13 cellular contexts compared by ENCODE assay signal in the genomic region with DNA sequence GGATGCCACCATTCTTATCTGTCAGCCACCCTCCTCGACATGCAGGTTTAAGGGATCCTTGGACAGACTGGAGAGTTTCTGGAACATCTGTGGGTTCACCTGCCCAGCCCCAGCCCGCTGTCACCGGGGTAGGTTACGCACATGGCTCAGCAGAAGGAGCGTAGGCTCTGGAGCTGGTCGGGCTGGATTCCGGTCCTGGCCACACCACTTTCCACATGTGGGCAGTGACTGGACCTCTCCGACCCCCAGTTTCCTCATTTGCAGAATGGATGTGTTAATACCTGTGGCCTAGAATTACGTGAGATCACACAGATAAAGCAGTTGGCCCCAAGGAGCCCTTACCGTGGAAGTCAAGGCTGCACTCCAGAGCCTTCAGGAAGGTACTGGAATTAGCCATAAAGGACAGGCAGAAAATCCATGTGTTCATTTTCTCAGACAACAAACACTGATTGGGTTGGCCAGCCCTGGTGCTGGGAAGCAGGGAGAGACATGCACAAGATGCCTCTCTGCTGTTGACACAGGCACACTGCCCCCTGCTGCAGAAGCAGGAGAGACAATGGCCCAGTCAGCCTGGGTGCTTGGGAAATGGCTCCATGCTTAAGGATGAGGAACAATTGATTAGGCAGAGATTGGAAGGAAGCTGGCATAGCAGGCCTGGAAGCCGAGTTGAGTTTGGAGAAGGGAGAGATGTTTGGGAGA. TPM values are rescaled to one million over a fixed set of nuclear protein-coding genes. Genes with fewer than 3 reads are reported as not detected.
DNase-seq lines count a peak whose midpoint lies in the region; TF ChIP-seq lines count a peak whose summit lies in the region.
"Had no signal": no experiment of that assay in that cellular context is flagged by ENCODE, and none has a peak within 500 bp of the region (broad histone marks: within the 10 kb centered on the region; RNA-seq: fewer than 3 reads in every experiment).

No MANE protein-coding gene starts in this region.

- H3K4me3 Mint-ChIP-seq in MCF 10A (ENCODE audit: unreplicated experiment) (no peak overlapping the region), chondrocyte (ENCODE audit: unreplicated experiment) (no peak overlapping the region)
- H3K4me3 Mint-ChIP-seq: activated T-helper 17 cell treated with anti-CD3 and anti-CD28 coated beads, Interleukin-2, amount 50 U/mL, for 72 hours; CD4-positive, alpha-beta T cell; nephron had no signal

- no TSS peak for BruUV-seq in MCF 10A (replicated peaks; lab: Mats Ljungman, UMichigan)

- TF ChIP-seq CTCF in breast epithelium (IDR thresholded peaks at IDR 0.05), result peak in 1 of 3 donors; percentile 12
- TF ChIP-seq CTCF in MCF 10A (IDR thresholded peaks at IDR 0.05; ENCODE audit: unreplicated experiment), result no peak
- TF ChIP-seq CTCF in KMS-11 (conservative IDR thresholded peaks at IDR 0.05; ENCODE audit: low read depth, low read length), result peak; percentile 34; the same call in 1 of the 2 replicates
- TF ChIP-seq CTCF in chondrocyte (IDR thresholded peaks at IDR 0.05), result peak; percentile 53
- peak; percentile 13 for TF ChIP-seq CTCF in retinal pigment epithelial cell (conservative IDR thresholded peaks at IDR 0.05; ENCODE audit: low read depth, low read length)

- H2AFZ ChIP-seq in KMS-11 (ENCODE audit: low read depth), result no peak overlapping the region

- POLR2A ChIA-PET in MCF 10A (lab: Yijun Ruan, JAX), result interaction anchor here (0.7 to 1.0 kb wide), 2 partner anchors 9 to 30 kb away, joined by 3 read pairs; no protein-coding TSS in a partner anchor

- H3K9me3 Mint-ChIP-seq in MCF 10A (ENCODE audit: unreplicated experiment), result no peaks in the 10 kb centered on the region
- H3K9me3 Mint-ChIP-seq in chondrocyte (ENCODE audit: low read depth), result no peaks in the 10 kb centered on the region
- H3K9me3 Mint-ChIP-seq: activated T-helper 17 cell treated with anti-CD3 and anti-CD28 coated beads, Interleukin-2, amount 50 U/mL, for 72 hours; CD4-positive, alpha-beta T cell; nephron had no signal

- peaks cover 2% of the 10 kb centered on the region for H3K36me3 Mint-ChIP-seq in MCF 10A (ENCODE audit: insufficient read depth, unreplicated experiment)
- H3K36me3 Mint-ChIP-seq in chondrocyte (ENCODE audit: low read depth), result no peaks in the 10 kb centered on the region

- intact Hi-C loops in breast epithelium (cut with DNase I; ENCODE audit: low total_unique reads) (no loop called here), MCF 10A (cut with micrococcal nuclease) (no loop called here)

- H3K4me3 ChIP-seq in breast epithelium (peak overlapping the region in 1 of 3 donors; percentile 0), KMS-11 (IDR thresholded peaks at IDR 0.05; ENCODE audit: insufficient read depth, low read depth, low read length) (no peak overlapping the region), retinal pigment epithelial cell (ENCODE audit: low read length) (no peak overlapping the region)
- H3K4me3 ChIP-seq: thyroid gland had no signal

- H3K36me3 ChIP-seq in breast epithelium, result no peaks in the 10 kb centered on the region
- no peaks in the 10 kb centered on the region for H3K36me3 ChIP-seq in KMS-11 (ENCODE audit: insufficient read depth)
- H3K36me3 ChIP-seq: thyroid gland had no signal

- H3K27ac ChIP-seq in breast epithelium (peak overlapping the region; percentile 68 to 69), KMS-11 (no peak overlapping the region), caudate nucleus (ENCODE audit: low read depth, low read length) (no peak overlapping the region)
- H3K27ac ChIP-seq: thyroid gland had no signal

- no peaks in the 10 kb centered on the region for H3K27me3 Mint-ChIP-seq in MCF 10A (ENCODE audit: insufficient read depth, unreplicated experiment)
- no peaks in the 10 kb centered on the region for H3K27me3 Mint-ChIP-seq in chondrocyte (ENCODE audit: low read depth)
- H3K27me3 Mint-ChIP-seq: activated T-helper 17 cell treated with anti-CD3 and anti-CD28 coated beads, Interleukin-2, amount 50 U/mL, for 72 hours; CD4-positive, alpha-beta T cell had no signal

- H3K4me1 Mint-ChIP-seq in MCF 10A (ENCODE audit: insufficient read depth, unreplicated experiment), result peaks cover 1% of the 10 kb centered on the region
- peaks cover 31% of the 10 kb centered on the region for H3K4me1 Mint-ChIP-seq in chondrocyte (ENCODE audit: low read depth)
- H3K4me1 Mint-ChIP-seq: activated T-helper 17 cell treated with anti-CD3 and anti-CD28 coated beads, Interleukin-2, amount 50 U/mL, for 72 hours had no signal

- H3K27ac Mint-ChIP-seq in MCF 10A (ENCODE audit: low read depth, unreplicated experiment) (no peak overlapping the region), chondrocyte (ENCODE audit: unreplicated experiment) (no peak overlapping the region)
- H3K27ac Mint-ChIP-seq: activated T-helper 17 cell treated with anti-CD3 and anti-CD28 coated beads, Interleukin-2, amount 50 U/mL, for 72 hours; CD4-positive, alpha-beta T cell had no signal

- H3K27me3 ChIP-seq in breast epithelium (no peaks in the 10 kb centered on the region), KMS-11 (ENCODE audit: insufficient read depth, low read depth) (no peaks in the 10 kb centered on the region)
- H3K27me3 ChIP-seq: thyroid gland had no signal

- H3K4me1 ChIP-seq in breast epithelium (no peaks in the 10 kb centered on the region), KMS-11 (ENCODE audit: low read depth, poor library complexity, severe bottlenecking) (no peaks in the 10 kb centered on the region)

- CTCF ChIA-PET in MCF 10A (lab: Yijun Ruan, JAX), result interaction anchor here (0.9 kb wide), 1 partner anchor 71 kb away, joined by 3 read pairs; no protein-coding TSS in a partner anchor

- H4K20me1 ChIP-seq in KMS-11 (ENCODE audit: insufficient read depth), result no peaks in the 10 kb centered on the region

- H3K9ac ChIP-seq in KMS-11, result no peak overlapping the region

- peak in 1 of 2 donors; percentile 62 for DNase-seq in breast epithelium (ENCODE audit: low spot score in 2 of 2)
- no peak for DNase-seq in MCF 10A (ENCODE audit: unreplicated experiment)
- peak; percentile 68 for DNase-seq in chondrocyte (ENCODE audit: low spot score)
- no peak for DNase-seq in retinal pigment epithelial cell (ENCODE audit: low read depth)
- DNase-seq in stimulated activated CD4-positive, alpha-beta T cell treated with anti-CD3 and anti-CD28 coated beads, Interleukin-2, amount 100 ng/mL, for 48 hours, result no peak
- no peak for DNase-seq in caudate nucleus (lab: John Stamatoyannopoulos, UW)
- DNase-seq in UCSD-AML1 (lab: John Stamatoyannopoulos, UW; ENCODE audit: unreplicated experiment), result no peak
- DNase-seq: CD4-positive, alpha-beta T cell; stimulated activated CD4-positive, alpha-beta T cell treated with anti-CD3 and anti-CD28 coated beads, Interleukin-4, amount 100 ng/mL, for 4 hours; thyroid gland had no signal

- H3K9me3 ChIP-seq in breast epithelium, result no peaks in the 10 kb centered on the region
- H3K9me3 ChIP-seq: thyroid gland had no signal

- H3K4me2 ChIP-seq in KMS-11, result no peak overlapping the region

- no peaks in the 10 kb centered on the region for H3K79me2 ChIP-seq in KMS-11 (ENCODE audit: insufficient read depth, low read depth)

- no peak for TF ChIP-seq POLR2A in breast epithelium (IDR thresholded peaks at IDR 0.05)

RNA-seq across cellular contexts. Expression of a gene that starts 58.8 kb away (rescaled TPM):
- total RNA-seq in breast epithelium (100 to 1,000 TPM in 2 of 3 donors, 10 to 100 TPM in 1; 80.2 to 147 (median 133) TPM), MCF 10A (2022) (309 and 318 TPM in 2 replicates), chondrocyte (182 to 262 TPM (median 186 TPM) in 3 replicates)

RNA-seq across cellular contexts. Expression of a gene that starts 59.1 kb away (rescaled TPM):
- total RNA-seq in breast epithelium (10 to 100 TPM; 36.4 to 46.1 (median 41.3) TPM), MCF 10A (2022) (62.2 and 64.9 TPM in 2 replicates), chondrocyte (48.4 to 65.1 TPM (median 49.8 TPM) in 3 replicates)

Comparison
In these comparisons a context has a peak if more than half of its experiments do, and no peak if none do; other contexts are left out.
1. H3K27ac ChIP-seq: peak in breast epithelium (2 of 2); none in KMS-11 (single experiment) and caudate nucleus (single experiment).